ENCODE assay signal across 18 cellular contexts in genomic region chr4:140800686-140801085, GRCh38. TPM values are rescaled to one million over a fixed set of nuclear protein-coding genes. Genes with fewer than 3 reads are reported as not detected.
DNase-seq lines count a peak whose midpoint lies in the region; ATAC-seq and TF ChIP-seq lines count a peak whose summit lies in the region.
"Had no signal": no experiment of that assay in that cellular context is flagged by ENCODE, and none has a peak within 500 bp of the region (broad histone marks: within the 10 kb centered on the region; RNA-seq: fewer than 3 reads in every experiment).

No MANE protein-coding gene starts in this region.

- peaks cover 5% of the 10 kb centered on the region for H3K9me3 Mint-ChIP-seq in activated B cell treated with CpG ODN at 0.5 μM for 24 hours
- no peaks in the 10 kb centered on the region for H3K9me3 Mint-ChIP-seq in activated T-helper 2 cell treated with anti-CD3 and anti-CD28 coated beads, Interferon-gamma antibody, Interleukin-2, Interleukin-4, amounts not matched to agents 10 μg/mL and 5 μg/mL and 100 μg/mL, durations not matched to agents 14 hours and 24 hours and 36 hours
- H3K9me3 Mint-ChIP-seq: activated CD4-positive, alpha-beta memory T cell treated with anti-CD3 and anti-CD28 coated beads for 36 hours; activated naive CD8-positive, alpha-beta T cell treated with anti-CD3 and anti-CD28 coated beads, Interleukin-2, amount 10 ng/mL, durations not matched to agents 7 days and 5 days; CD8-positive, alpha-beta T cell had no signal

- H3K4me3 Mint-ChIP-seq in activated B cell treated with CpG ODN at 0.5 μM for 24 hours: peak overlapping the region; percentile 56
- H3K4me3 Mint-ChIP-seq in activated T-helper 2 cell treated with anti-CD3 and anti-CD28 coated beads, Interferon-gamma antibody, Interleukin-2, Interleukin-4, amounts not matched to agents 10 μg/mL and 5 μg/mL and 100 μg/mL, durations not matched to agents 14 hours and 24 hours and 36 hours (ENCODE audit: low read depth): no peak overlapping the region
- H3K4me3 Mint-ChIP-seq: activated CD4-positive, alpha-beta memory T cell treated with anti-CD3 and anti-CD28 coated beads for 36 hours; activated naive CD8-positive, alpha-beta T cell treated with anti-CD3 and anti-CD28 coated beads, Interleukin-2, amount 10 ng/mL, durations not matched to agents 7 days and 5 days; CD8-positive, alpha-beta T cell had no signal

- POLR2A ChIA-PET in activated B cell treated with CpG ODN at 0.5 μM for 24 hours (lab: Charles Lee): interaction anchor here (0.6 to 10.2 kb wide), 8 partner anchors 9 to 81 kb away, joined by 3 to 150 read pairs (median 8); partner anchors contain the start of gene TBC1D9

- CTCF ChIA-PET in activated B cell treated with CpG ODN at 0.5 μM for 24 hours (lab: Charles Lee): interaction anchor here (1.5 to 1.9 kb wide), 2 partner anchors 10 to 44 kb away, joined by 6 read pairs; no protein-coding TSS in a partner anchor

- TF ChIP-seq CTCF in activated B cell treated with CpG ODN at 0.5 μM for 24 hours (IDR thresholded peaks at IDR 0.05) (no peak), transverse colon (IDR thresholded peaks at IDR 0.05) (no peak), prostate gland (IDR thresholded peaks at IDR 0.05) (no peak)

- H3K27ac Mint-ChIP-seq in activated B cell treated with CpG ODN at 0.5 μM for 24 hours: peak overlapping the region; percentile 79
- H3K27ac Mint-ChIP-seq in activated T-helper 2 cell treated with anti-CD3 and anti-CD28 coated beads, Interferon-gamma antibody, Interleukin-2, Interleukin-4, amounts not matched to agents 10 μg/mL and 5 μg/mL and 100 μg/mL, durations not matched to agents 14 hours and 24 hours and 36 hours: no peak overlapping the region
- H3K27ac Mint-ChIP-seq: activated CD4-positive, alpha-beta memory T cell treated with anti-CD3 and anti-CD28 coated beads for 36 hours; activated naive CD8-positive, alpha-beta T cell treated with anti-CD3 and anti-CD28 coated beads, Interleukin-2, amount 10 ng/mL, durations not matched to agents 7 days and 5 days; CD8-positive, alpha-beta T cell had no signal

- H3K4me3 ChIP-seq in transverse colon: no peak overlapping the region
- H3K4me3 ChIP-seq in prostate gland: no peak overlapping the region
- H3K4me3 ChIP-seq: A549 had no signal

- no peaks in the 10 kb centered on the region for H3K4me1 ChIP-seq in transverse colon
- no peaks in the 10 kb centered on the region for H3K4me1 ChIP-seq in prostate gland (replicated peaks)
- H3K4me1 ChIP-seq: A549 had no signal

- ATAC-seq in Right ventricle myocardium superior (ENCODE audit: poor library complexity) (peak; percentile 58), left ventricle myocardium superior (no peak), HG03432 (IDR thresholded peaks at IDR 0.05; ENCODE audit: unreplicated experiment) (peak; percentile 50), activated B cell treated with CpG ODN at 0.5 μM for 24 hours (ENCODE audit: low read depth) (peak; percentile 70)
- ATAC-seq: A549; CD8-positive, alpha-beta T cell had no signal

- H3K36me3 ChIP-seq in transverse colon: no peaks in the 10 kb centered on the region
- H3K36me3 ChIP-seq in prostate gland: no peaks in the 10 kb centered on the region
- H3K36me3 ChIP-seq: brain microvascular endothelial cell had no signal

- TF ChIP-seq POLR2A in transverse colon (IDR thresholded peaks at IDR 0.05) (no peak), prostate gland (IDR thresholded peaks at IDR 0.05) (no peak)

- 72% methylated on average over 4 to 5 of the region's 5 CpGs for WGBS in transverse colon (ENCODE audit: low coverage in 1 of 2), 2 donors
- 77% methylated on average over 5 of the region's 5 CpGs for WGBS in prostate gland

- no peak for TF ChIP-seq EP300 in transverse colon (IDR thresholded peaks at IDR 0.05; ENCODE audit: low read depth)

- in situ Hi-C loops in transverse colon (cut with MboI; ENCODE audit: low pct_ligation_motif_present in 1 of 4, low pct_unique_long_range_greater_than_20kb in 1 of 4, low sequenced_read_pairs in 3 of 4): no loop called here

- intact Hi-C loops in Right ventricle myocardium superior (cut with DNase I) (no loop called here), left ventricle myocardium superior (cut with micrococcal nuclease) (no loop called here), activated B cell treated with CpG ODN at 0.5 μM for 24 hours (cut with micrococcal nuclease) (loop anchor here (1.0 to 10.0 kb wide), 2 partner anchors 9 to 1786 kb away; partner anchors contain the start of gene NOCT), transverse colon (cut with DNase I; ENCODE audit: low total_unique reads) (no loop called here), prostate gland (cut with DNase I) (no loop called here)
- intact Hi-C loops in activated T-helper 2 cell treated with anti-CD3 and anti-CD28 coated beads, Interferon-gamma antibody, Interleukin-2, Interleukin-4, amounts not matched to agents 10 μg/mL and 5 μg/mL and 100 μg/mL, durations not matched to agents 14 hours and 24 hours and 36 hours (cut with micrococcal nuclease): no loop called here

- no peak overlapping the region for H3K27ac ChIP-seq in transverse colon
- H3K27ac ChIP-seq in prostate gland: no peak overlapping the region
- H3K27ac ChIP-seq: A549, brain microvascular endothelial cell, HL-60, KMS-11 had no signal

- no peaks in the 10 kb centered on the region for H3K27me3 ChIP-seq in transverse colon
- H3K27me3 ChIP-seq in prostate gland (replicated peaks; ENCODE audit: insufficient read depth): no peaks in the 10 kb centered on the region
- H3K27me3 ChIP-seq: brain microvascular endothelial cell had no signal

- H3K9me3 ChIP-seq in transverse colon (no peaks in the 10 kb centered on the region), prostate gland (no peaks in the 10 kb centered on the region)
- H3K9me3 ChIP-seq: A549 had no signal

- no peaks in the 10 kb centered on the region for H3K36me3 Mint-ChIP-seq in activated B cell treated with CpG ODN at 0.5 μM for 24 hours (ENCODE audit: low read depth)
- no peaks in the 10 kb centered on the region for H3K36me3 Mint-ChIP-seq in activated T-helper 2 cell treated with anti-CD3 and anti-CD28 coated beads, Interferon-gamma antibody, Interleukin-2, Interleukin-4, amounts not matched to agents 10 μg/mL and 5 μg/mL and 100 μg/mL, durations not matched to agents 14 hours and 24 hours and 36 hours (ENCODE audit: low read depth)
- H3K36me3 Mint-ChIP-seq: activated CD4-positive, alpha-beta memory T cell treated with anti-CD3 and anti-CD28 coated beads for 36 hours; activated naive CD8-positive, alpha-beta T cell treated with anti-CD3 and anti-CD28 coated beads, Interleukin-2, amount 10 ng/mL, durations not matched to agents 7 days and 5 days; CD8-positive, alpha-beta T cell had no signal

- H3K4me1 Mint-ChIP-seq in activated B cell treated with CpG ODN at 0.5 μM for 24 hours: peaks cover 87% of the 10 kb centered on the region
- H3K4me1 Mint-ChIP-seq in activated T-helper 2 cell treated with anti-CD3 and anti-CD28 coated beads, Interferon-gamma antibody, Interleukin-2, Interleukin-4, amounts not matched to agents 10 μg/mL and 5 μg/mL and 100 μg/mL, durations not matched to agents 14 hours and 24 hours and 36 hours (ENCODE audit: low read depth): peaks cover 2% of the 10 kb centered on the region
- H3K4me1 Mint-ChIP-seq: activated naive CD8-positive, alpha-beta T cell treated with anti-CD3 and anti-CD28 coated beads, Interleukin-2, amount 10 ng/mL, durations not matched to agents 7 days and 5 days had no signal

- DNase-seq in Right ventricle myocardium superior: no peak
- DNase-seq in left ventricle myocardium superior: no peak
- DNase-seq in activated B cell treated with CpG ODN at 0.5 μM for 24 hours: no peak
- peak; percentile 28 for DNase-seq in transverse colon
- DNase-seq in activated T-helper 2 cell treated with anti-CD3 and anti-CD28 coated beads, Interferon-gamma antibody, Interleukin-2, Interleukin-4, amounts not matched to agents 10 μg/mL and 5 μg/mL and 100 μg/mL, durations not matched to agents 14 hours and 24 hours and 36 hours (ENCODE audit: low spot score): no peak
- no peak for DNase-seq in prostate gland (ENCODE audit: low spot score)
- no peak for DNase-seq in T-helper 9 cell
- DNase-seq: activated CD4-positive, alpha-beta memory T cell treated with anti-CD3 and anti-CD28 coated beads for 36 hours; activated naive CD8-positive, alpha-beta T cell treated with anti-CD3 and anti-CD28 coated beads, Interleukin-2, amount 10 ng/mL, durations not matched to agents 7 days and 5 days; activated T-cell treated with anti-CD3 and anti-CD28 coated beads, Interleukin-2, amount 50 U/mL, for 48 hours; brain microvascular endothelial cell; CD8-positive, alpha-beta T cell; NCI-H1436; NCI-H226 had no signal

- no peaks in the 10 kb centered on the region for H3K27me3 Mint-ChIP-seq in activated B cell treated with CpG ODN at 0.5 μM for 24 hours
- peaks cover 6% of the 10 kb centered on the region for H3K27me3 Mint-ChIP-seq in activated T-helper 2 cell treated with anti-CD3 and anti-CD28 coated beads, Interferon-gamma antibody, Interleukin-2, Interleukin-4, amounts not matched to agents 10 μg/mL and 5 μg/mL and 100 μg/mL, durations not matched to agents 14 hours and 24 hours and 36 hours (ENCODE audit: low read depth)

RNA-seq across cellular contexts. Expression of gene TBC1D9, which starts 44.5 kb away (rescaled TPM):
- total RNA-seq in Right ventricle myocardium superior (10.0 TPM), left ventricle myocardium superior (12.8 TPM), activated B cell treated with CpG ODN at 0.5 μM for 24 hours (37.9 and 46.0 TPM in 2 replicates), transverse colon (10 to 100 TPM in 3 of 4 donors, 1 to 10 TPM in 1; 8.2 to 21.4 (median 16.3) TPM), prostate gland (10 to 100 TPM; 28.6 to 34.2 TPM)
- 0.07 TPM in 2 replicates for total RNA-seq in activated T-helper 2 cell treated with anti-CD3 and anti-CD28 coated beads, Interferon-gamma antibody, Interleukin-2, Interleukin-4, amounts not matched to agents 10 μg/mL and 5 μg/mL and 100 μg/mL, durations not matched to agents 14 hours and 24 hours and 36 hours
